ENCODE assay signal across 18 cellular contexts in the genomic region with DNA sequence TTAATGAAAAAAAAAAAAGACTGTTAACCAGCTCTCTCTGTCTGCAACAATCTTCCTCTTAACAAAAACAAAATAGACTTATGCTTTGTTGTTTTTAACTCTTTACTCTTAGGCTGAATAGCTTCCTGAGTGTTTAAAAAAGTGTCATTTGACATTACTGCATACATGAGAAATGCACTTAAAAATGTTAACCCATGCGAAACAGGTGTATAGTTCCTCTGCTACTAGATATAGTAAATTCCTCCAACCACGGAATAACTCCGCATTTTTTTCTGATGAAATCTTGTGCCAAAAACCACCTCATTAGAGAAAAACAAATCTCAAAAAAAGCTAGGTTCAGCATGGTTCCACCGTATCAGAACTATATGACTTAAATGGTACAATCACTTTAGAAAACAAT.
DNase-seq lines count a peak whose midpoint lies in the region; ATAC-seq and TF ChIP-seq lines count a peak whose summit lies in the region.
"Had no signal": no experiment of that assay in that cellular context is flagged by ENCODE, and none has a peak within 500 bp of the region (broad histone marks: within the 10 kb centered on the region; RNA-seq: fewer than 3 reads in every experiment).

No MANE protein-coding gene starts in this region.

- TF ChIP-seq CTCF in kidney epithelial cell (IDR thresholded peaks at IDR 0.05; ENCODE audit: insufficient read depth, low read length, poor library complexity, severe bottlenecking) (no peak), osteocyte (IDR thresholded peaks at IDR 0.05) (no peak)

- H3K27ac ChIP-seq in SJCRH30, result peak overlapping the region; percentile 26
- H3K27ac ChIP-seq: BLaER1, C4-2B, GM23248 had no signal

- H3K9me3 Mint-ChIP-seq in osteocyte (ENCODE audit: unreplicated experiment), result no peaks in the 10 kb centered on the region

- H3K27me3 Mint-ChIP-seq in osteocyte (ENCODE audit: unreplicated experiment), result no peaks in the 10 kb centered on the region
- H3K27me3 Mint-ChIP-seq: B cell; CD4-positive, CD25-positive, alpha-beta regulatory T cell; CD8-positive, alpha-beta memory T cell had no signal

- H3K36me3 ChIP-seq in SJCRH30 (no peaks in the 10 kb centered on the region), kidney epithelial cell (ENCODE audit: control insufficient read depth, insufficient read depth, low read length) (no peaks in the 10 kb centered on the region)
- H3K36me3 ChIP-seq: BLaER1 had no signal

- peaks cover 5% of the 10 kb centered on the region for H3K36me3 Mint-ChIP-seq in osteocyte (ENCODE audit: unreplicated experiment)
- H3K36me3 Mint-ChIP-seq: CD4-positive, CD25-positive, alpha-beta regulatory T cell; CD8-positive, alpha-beta memory T cell had no signal

- H3K4me3 Mint-ChIP-seq in osteocyte (ENCODE audit: unreplicated experiment), result no peak overlapping the region
- H3K4me3 Mint-ChIP-seq: B cell; CD4-positive, CD25-positive, alpha-beta regulatory T cell; CD8-positive, alpha-beta memory T cell had no signal

- no peak for ATAC-seq in GM18505 (IDR thresholded peaks at IDR 0.05; ENCODE audit: unreplicated experiment)
- ATAC-seq: HCT116 had no signal

- no peaks in the 10 kb centered on the region for H3K9me3 ChIP-seq in SJCRH30 (replicated peaks)
- H3K9me3 ChIP-seq: BLaER1 had no signal

- in situ Hi-C loops in Caki2 (cut with HindIII; ENCODE audit: low pct_unique_long_range_greater_than_20kb, low sequenced_read_pairs), result no loop called here

- H3K4me1 ChIP-seq in SJCRH30, result peaks cover 8% of the 10 kb centered on the region
- H3K4me1 ChIP-seq: BLaER1 had no signal

- peaks cover 8% of the 10 kb centered on the region for H3K4me1 Mint-ChIP-seq in osteocyte (ENCODE audit: unreplicated experiment)
- H3K4me1 Mint-ChIP-seq: B cell; CD4-positive, CD25-positive, alpha-beta regulatory T cell; CD8-positive, alpha-beta memory T cell had no signal

- H3K27me3 ChIP-seq in SJCRH30, result no peaks in the 10 kb centered on the region
- no peaks in the 10 kb centered on the region for H3K27me3 ChIP-seq in kidney epithelial cell (ENCODE audit: control insufficient read depth, insufficient read depth, low read length)
- H3K27me3 ChIP-seq: BLaER1 had no signal

- H3K4me3 ChIP-seq in SJCRH30 (no peak overlapping the region), kidney epithelial cell (ENCODE audit: low read depth, low read length) (no peak overlapping the region)
- H3K4me3 ChIP-seq: BLaER1, GM23248 had no signal

- H3K27ac Mint-ChIP-seq in osteocyte (ENCODE audit: unreplicated experiment), result no peak overlapping the region
- H3K27ac Mint-ChIP-seq: B cell; CD4-positive, CD25-positive, alpha-beta regulatory T cell; CD8-positive, alpha-beta memory T cell had no signal

- no peak for TF ChIP-seq POLR2A in GM18505 (IDR thresholded peaks at IDR 0.05; ENCODE audit: borderline replicate concordance, extremely low read depth, insufficient read depth, insufficient read length)

- DNase-seq in Caki2 (ENCODE audit: low read depth) (peak; percentile 61), SJCRH30 (peak; percentile 4 to 25), kidney epithelial cell (ENCODE audit: low read depth) (peak; percentile 39), renal cortical epithelial cell (ENCODE audit: low read depth) (peak; percentile 58), osteocyte (ENCODE audit: extremely low spot score, unreplicated experiment) (no peak), NCI-H1105 (lab: John Stamatoyannopoulos, UW) (no peak)
- DNase-seq: Calu3; CD4-positive, CD25-positive, alpha-beta regulatory T cell; CD8-positive, alpha-beta memory T cell; DMS153; DND-41; GM23248; H7 had no signal

Comparison
In these comparisons a context has a peak if more than half of its experiments do, and no peak if none do; other contexts are left out.
1. DNase-seq: peak in Caki2 (single experiment), SJCRH30 (2 of 2), kidney epithelial cell (single experiment) and renal cortical epithelial cell (single experiment); none in osteocyte (single experiment) and NCI-H1105 (single experiment).